ENCODE assay signal across 8 cellular contexts in genomic region chr7:87875151-87876039, GRCh38. TPM values are rescaled to one million over a fixed set of nuclear protein-coding genes. Genes with fewer than 3 reads are reported as not detected.
A peak's percentile ranks its signal among the peaks of the same experiment; 100 is the strongest.
DNase-seq lines count a peak whose midpoint lies in the region; ATAC-seq and TF ChIP-seq lines count a peak whose summit lies in the region.

No MANE protein-coding gene starts in this region.

- peak overlapping the region; percentile 82 for H3K4me3 ChIP-seq in AG10803 (ENCODE audit: low read length)
- peak overlapping the region; percentile 76 to 88 (median 79) for H3K4me3 ChIP-seq in right lobe of liver
- H3K4me3 ChIP-seq in tibial artery = peak overlapping the region; percentile 90 to 93

- H3K9me3 Mint-ChIP-seq in central memory CD8-positive, alpha-beta T cell = no peaks in the 10 kb centered on the region

- H3K4me1 Mint-ChIP-seq in central memory CD8-positive, alpha-beta T cell = peaks cover 36% of the 10 kb centered on the region

- peak overlapping the region; percentile 99 for H3K27ac Mint-ChIP-seq in central memory CD8-positive, alpha-beta T cell (ENCODE audit: low read depth)

- H3K36me3 ChIP-seq in right lobe of liver = no peaks in the 10 kb centered on the region
- peaks cover 0 to 7% (median 0%) of the 10 kb centered on the region in 3 donors for H3K36me3 ChIP-seq in tibial artery

- no peak for TF ChIP-seq POLR2A in right lobe of liver (IDR thresholded peaks at IDR 0.05)

- ATAC-seq in GM18508 (IDR thresholded peaks at IDR 0.05; ENCODE audit: insufficient read depth, unreplicated experiment) (peak; percentile 6), HG02938 (IDR thresholded peaks at IDR 0.05; ENCODE audit: unreplicated experiment) (peak; percentile 16), right lobe of liver (peak; percentile 21 to 55 (median 38))
- no peak for ATAC-seq in central memory CD8-positive, alpha-beta T cell (replicated peaks; ENCODE audit: extremely low read depth, poor library complexity, severe bottlenecking)

- H3K4me3 Mint-ChIP-seq in central memory CD8-positive, alpha-beta T cell = peak overlapping the region; percentile 96

- H3K4me1 ChIP-seq in right lobe of liver (peaks cover 0 to 17% (median 7%) of the 10 kb centered on the region in 4 donors), tibial artery (peaks cover 0 to 24% (median 9%) of the 10 kb centered on the region in 4 donors)

- 4% methylated on average over 11 of the region's 35 CpGs for WGBS in right lobe of liver (ENCODE audit: insufficient coverage, low coverage, low lambda C conversion rate, missing lambda C conversion rate)

- DNase-seq in AG10803 (ENCODE audit: low read depth) (no peak), NOMO-1 treated with DMSO at 0.1 percent for 48 hours (lab: John Stamatoyannopoulos, UW; ENCODE audit: unreplicated experiment) (peak; percentile 47), right lobe of liver (peak; percentile 61 to 75 (median 66)), tibial artery (no peak), OCI-M2 (lab: John Stamatoyannopoulos, UW; ENCODE audit: unreplicated experiment) (no peak)
- no peak for DNase-seq in central memory CD8-positive, alpha-beta T cell (ENCODE audit: low spot score in 2 of 2)

- H3K27me3 ChIP-seq in right lobe of liver (no peaks in the 10 kb centered on the region), tibial artery (no peaks in the 10 kb centered on the region)

- H3K9me3 ChIP-seq in right lobe of liver (no peaks in the 10 kb centered on the region), tibial artery (peaks cover 0 to 5% (median 2%) of the 10 kb centered on the region in 3 donors)

- H3K36me3 Mint-ChIP-seq in central memory CD8-positive, alpha-beta T cell (ENCODE audit: insufficient read depth) = peaks cover 7% of the 10 kb centered on the region

- H3K27me3 Mint-ChIP-seq in central memory CD8-positive, alpha-beta T cell = no peaks in the 10 kb centered on the region

- H3K27ac ChIP-seq in right lobe of liver (peak overlapping the region; percentile 89 to 93 (median 92)), tibial artery (peak overlapping the region; percentile 91 to 94)

- TF ChIP-seq CTCF in AG10803 (conservative IDR thresholded peaks at IDR 0.05; ENCODE audit: low read length) = no peak
- TF ChIP-seq CTCF in right lobe of liver (IDR thresholded peaks at IDR 0.05) = no peak
- TF ChIP-seq CTCF in tibial artery (IDR thresholded peaks at IDR 0.05) = no peak

- intact Hi-C loops in right lobe of liver (cut with DNase I) (no loop called here), tibial artery (cut with DNase I; ENCODE audit: low total_unique reads) (no loop called here)

RNA-seq across cellular contexts. Expression of gene SLC25A40, which starts 0.8 kb away (rescaled TPM):
- total RNA-seq in right lobe of liver = 10 to 100 TPM in 3 of 6 experiments, 1 to 10 TPM in 3; 6.1 to 27.0 (median 10.1) TPM

RNA-seq across cellular contexts. Expression of gene DBF4, which starts 0.9 kb away (rescaled TPM):
- total RNA-seq in right lobe of liver = 1 to 10 TPM; 2.3 to 7.6 (median 3.6) TPM

RNA-seq across cellular contexts. Expression of gene ADAM22, which starts 58.7 kb away (rescaled TPM):
- under 1 TPM; 0.06 to 0.32 (median 0.10) TPM for total RNA-seq in right lobe of liver

Comparison
In these comparisons a context has a peak if more than half of its experiments do, and no peak if none do; other contexts are left out.
1. DNase-seq: peak in NOMO-1 treated with DMSO at 0.1 percent for 48 hours (single experiment) and right lobe of liver (3 of 3); none in AG10803 (single experiment), central memory CD8-positive, alpha-beta T cell (0 of 2), tibial artery (0 of 2) and OCI-M2 (single experiment).
2. Peak in every context shown above with its lines, with median percentiles within 50 percentile points of each other: H3K4me3 ChIP-seq.